In the genomic region with DNA sequence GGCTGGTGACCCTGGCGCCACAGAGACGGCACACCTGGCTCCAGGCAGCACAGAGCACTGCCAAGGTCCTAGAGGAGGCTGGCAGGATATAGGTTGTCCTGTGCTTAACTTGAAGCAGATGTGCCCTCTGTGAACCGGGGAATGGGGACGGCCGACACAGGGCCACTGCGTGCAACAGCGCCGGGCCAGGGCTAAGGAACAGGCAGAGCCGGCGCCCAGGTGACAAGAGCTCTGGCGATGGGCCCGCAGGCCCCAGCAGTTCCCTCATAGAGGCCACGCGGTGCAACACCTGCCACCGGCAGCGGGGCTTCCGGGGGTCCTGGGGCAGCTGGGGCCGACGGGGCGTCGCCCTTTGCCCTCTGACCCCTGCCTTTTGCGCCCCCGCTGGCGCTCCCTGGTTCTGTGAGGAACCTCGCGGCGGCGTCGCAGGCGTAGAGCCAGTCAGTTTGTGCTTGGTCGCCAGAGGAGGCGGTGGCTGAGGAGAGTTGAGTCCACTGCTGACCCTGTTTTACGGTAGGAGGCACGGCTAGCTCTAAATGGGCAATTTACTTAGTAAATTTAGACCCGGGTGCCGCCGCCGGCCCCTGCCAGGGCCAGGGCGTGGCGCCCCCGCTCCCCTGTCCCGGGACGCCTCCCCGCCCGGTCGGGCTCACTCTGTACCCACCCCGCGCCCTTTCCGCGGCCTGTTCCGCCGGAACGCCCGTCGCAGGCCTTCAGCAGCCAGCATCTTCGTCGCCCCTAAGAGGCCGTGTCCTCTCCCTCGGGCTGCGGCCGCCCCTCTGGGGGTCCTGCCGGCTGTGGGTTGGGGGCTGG, we compare ENCODE assay signal across 39 cellular contexts. TPM values are rescaled to one million over a fixed set of nuclear protein-coding genes. Genes with fewer than 3 reads are reported as not detected.
"Had no signal": no experiment of that assay in that cellular context is flagged by ENCODE, and none has a peak within 500 bp of the region (broad histone marks: within the 10 kb centered on the region; RNA-seq: fewer than 3 reads in every experiment).

A gene with protein sequence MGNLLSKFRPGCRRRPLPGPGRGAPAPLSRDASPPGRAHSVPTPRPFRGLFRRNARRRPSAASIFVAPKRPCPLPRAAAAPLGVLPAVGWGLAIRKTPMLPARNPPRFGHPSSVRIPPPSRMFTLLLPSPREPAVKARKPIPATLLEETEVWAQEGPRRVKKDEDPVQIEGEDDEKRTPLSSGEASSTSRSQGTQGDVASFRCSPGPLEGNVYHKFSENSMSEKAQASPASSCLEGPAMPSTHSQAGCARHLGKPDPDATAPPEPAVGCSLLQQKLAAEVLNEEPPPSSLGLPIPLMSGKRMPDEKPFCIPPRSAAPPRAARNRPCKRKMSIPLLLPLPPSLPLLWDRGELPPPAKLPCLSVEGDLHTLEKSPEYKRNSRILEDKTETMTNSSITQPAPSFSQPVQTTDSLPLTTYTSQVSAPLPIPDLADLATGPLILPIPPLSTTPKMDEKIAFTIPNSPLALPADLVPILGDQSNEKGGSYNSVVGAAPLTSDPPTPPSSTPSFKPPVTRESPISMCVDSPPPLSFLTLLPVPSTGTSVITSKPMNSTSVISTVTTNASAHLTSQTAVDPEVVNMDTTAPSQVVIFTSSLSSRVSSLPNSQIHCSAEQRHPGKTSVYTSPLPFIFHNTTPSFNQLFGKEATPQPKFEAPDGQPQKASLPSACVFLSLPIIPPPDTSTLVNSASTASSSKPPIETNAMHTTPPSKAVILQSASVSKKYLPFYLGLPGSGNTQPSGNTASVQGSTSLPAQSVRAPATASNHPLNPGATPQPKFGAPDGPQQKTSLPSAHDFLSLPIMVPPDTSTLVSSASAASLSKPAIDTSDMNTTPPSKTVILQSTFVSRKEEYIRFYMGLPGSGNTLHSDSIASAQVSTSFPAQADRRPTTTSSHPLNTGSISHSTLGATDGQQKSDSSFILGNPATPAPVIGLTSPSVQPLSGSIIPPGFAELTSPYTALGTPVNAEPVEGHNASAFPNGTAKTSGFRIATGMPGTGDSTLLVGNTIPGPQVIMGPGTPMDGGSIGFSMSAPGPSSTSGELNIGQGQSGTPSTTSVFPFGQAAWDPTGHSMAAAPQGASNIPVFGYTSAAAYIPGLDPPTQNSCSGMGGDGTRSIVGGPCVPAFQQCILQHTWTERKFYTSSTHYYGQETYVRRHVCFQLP (plus strand): TSS at position 444 of the 813 bp plus-strand sequence. CDS start 93 bp downstream, at position 537.

- H3K27me3 ChIP-seq: body of pancreas, breast epithelium, MG63, SJCRH30 had no signal

- H3K36me3 Mint-ChIP-seq: activated naive CD8-positive, alpha-beta T cell treated with anti-CD3 and anti-CD28 coated beads, Interleukin-2, amount 10 ng/mL, durations not matched to agents 7 days and 5 days had no signal

- ATAC-seq: activated CD8-positive, alpha-beta T cell treated with anti-CD3 and anti-CD28 coated beads for 36 hours; body of pancreas; Right ventricle myocardium inferior had no signal

- H3K27me3 Mint-ChIP-seq: activated CD4-positive, alpha-beta T cell treated with anti-CD3 and anti-CD28 coated beads, Interleukin-2, amount 10 ng/mL, durations not matched to agents 24 days and 14 days; activated CD8-positive, alpha-beta T cell treated with anti-CD3 and anti-CD28 coated beads for 36 hours; activated naive CD4-positive, alpha-beta T cell treated with anti-CD3 and anti-CD28 coated beads, Interleukin-2, amount 50 U/mL, for 24 hours; activated naive CD8-positive, alpha-beta T cell treated with anti-CD3 and anti-CD28 coated beads, Interleukin-2, amount 10 ng/mL, durations not matched to agents 7 days and 5 days had no signal

- H3K9me3 ChIP-seq: body of pancreas, MG63, SJCRH30 had no signal

- H3K4me3 Mint-ChIP-seq: activated CD4-positive, alpha-beta T cell treated with anti-CD3 and anti-CD28 coated beads, Interleukin-2, amount 10 ng/mL, durations not matched to agents 24 days and 14 days; activated CD8-positive, alpha-beta T cell treated with anti-CD3 and anti-CD28 coated beads for 36 hours; activated naive CD4-positive, alpha-beta T cell treated with anti-CD3 and anti-CD28 coated beads, Interleukin-2, amount 50 U/mL, for 24 hours; activated naive CD8-positive, alpha-beta T cell treated with anti-CD3 and anti-CD28 coated beads, Interleukin-2, amount 10 ng/mL, durations not matched to agents 7 days and 5 days had no signal

- H3K27ac Mint-ChIP-seq: activated CD4-positive, alpha-beta T cell treated with anti-CD3 and anti-CD28 coated beads, Interleukin-2, amount 10 ng/mL, durations not matched to agents 24 days and 14 days; activated CD8-positive, alpha-beta T cell treated with anti-CD3 and anti-CD28 coated beads for 36 hours; activated naive CD4-positive, alpha-beta T cell treated with anti-CD3 and anti-CD28 coated beads, Interleukin-2, amount 50 U/mL, for 24 hours; activated naive CD8-positive, alpha-beta T cell treated with anti-CD3 and anti-CD28 coated beads, Interleukin-2, amount 10 ng/mL, durations not matched to agents 7 days and 5 days; activated T-helper 2 cell treated with anti-CD3 and anti-CD28 coated beads, Interferon-gamma antibody, Interleukin-2, Interleukin-4, amounts not matched to agents 10 μg/mL and 5 μg/mL and 100 μg/mL, durations not matched to agents 14 hours and 24 hours and 36 hours had no signal

- H3K4me3 ChIP-seq: body of pancreas, breast epithelium, MG63, PC-9, SJCRH30, SK-N-MC had no signal

- H3K4me1 ChIP-seq: body of pancreas, breast epithelium, SJCRH30 had no signal

- H3K4me1 Mint-ChIP-seq: activated CD4-positive, alpha-beta T cell treated with anti-CD3 and anti-CD28 coated beads, Interleukin-2, amount 10 ng/mL, durations not matched to agents 24 days and 14 days; activated naive CD4-positive, alpha-beta T cell treated with anti-CD3 and anti-CD28 coated beads, Interleukin-2, amount 50 U/mL, for 24 hours; activated naive CD8-positive, alpha-beta T cell treated with anti-CD3 and anti-CD28 coated beads, Interleukin-2, amount 10 ng/mL, durations not matched to agents 7 days and 5 days had no signal

- H3K27ac ChIP-seq: body of pancreas, breast epithelium, PC-9, RWPE1, SJCRH30, SK-N-MC, WERI-Rb-1 had no signal

- H3K36me3 ChIP-seq: breast epithelium, MG63, SJCRH30, WERI-Rb-1 had no signal

- DNase-seq: activated CD4-positive, alpha-beta T cell treated with anti-CD3 and anti-CD28 coated beads, Interleukin-2, amount 10 ng/mL, durations not matched to agents 24 days and 14 days; activated CD4-positive, alpha-beta T cell treated with anti-CD3 and anti-CD28 coated beads, Interleukin-2, amount 50 U/mL, for 4 hours; activated CD8-positive, alpha-beta T cell treated with anti-CD3 and anti-CD28 coated beads for 36 hours; activated gamma-delta T cell; activated naive CD4-positive, alpha-beta T cell treated with Interleukin-2 at 50 U/mL for 16 hours; activated naive CD8-positive, alpha-beta T cell treated with anti-CD3 and anti-CD28 coated beads, Interleukin-2, amount 10 ng/mL, durations not matched to agents 7 days and 5 days; activated T-cell treated with anti-CD3 and anti-CD28 coated beads, Interleukin-2, amount 50 U/mL, for 1 hour; amygdala; body of pancreas; Kasumi-1; KG1; MG63; NCI-H1092; NCI-H1417; NCI-H146; NCI-H187; NCI-H2029 treated with DMSO at 0.1 percent for 48 hours; NCI-H2107; NCI-H2171; NCI-H510A; NCI-H526; NCI-H748 treated with DMSO at 0.1 percent for 48 hours; NK-92 treated with Interleukin-12 subunit alpha and Interleukin-12 subunit beta, amount 100 ng/mL, for 24 hours; PC-9; T1000 had no signal

RNA-seq across cellular contexts. Expression of the gene that starts here (rescaled TPM):
- total RNA-seq: activated CD4-positive, alpha-beta T cell treated with anti-CD3 and anti-CD28 coated beads, Interleukin-2, amount 10 ng/mL, durations not matched to agents 24 days and 14 days; activated CD8-positive, alpha-beta memory T cell treated with anti-CD3 and anti-CD28 coated beads for 36 hours; activated CD8-positive, alpha-beta T cell treated with anti-CD3 and anti-CD28 coated beads for 36 hours; activated naive CD8-positive, alpha-beta T cell treated with anti-CD3 and anti-CD28 coated beads, Interleukin-2, amount 10 ng/mL, durations not matched to agents 7 days and 5 days; activated T-helper 2 cell treated with anti-CD3 and anti-CD28 coated beads, Interferon-gamma antibody, Interleukin-2, Interleukin-4, amounts not matched to agents 10 μg/mL and 5 μg/mL and 100 μg/mL, durations not matched to agents 14 hours and 24 hours and 36 hours; astrocyte; breast epithelium; cardiac septum; OCI-LY7; PC-9; Right ventricle myocardium inferior; SJCRH30; T-helper 1 cell treated with Interleukin-12 subunit alpha and Interleukin-12 subunit beta and Interleukin-4 antibody, amounts not matched to agents 30 ng/mL and 1 ng/mL, for 36 hours; T-helper 2 cell treated with Interferon-gamma antibody and Interleukin-4, amounts not matched to agents 100 ng/mL and 5 ng/mL, for 36 hours had no signal
